Comparison of ENCODE assay signal across 23 cellular contexts in genomic region chr15:27509014-27509413, GRCh38.
"Had no signal": no experiment of that assay in that cellular context is flagged by ENCODE, and none has a peak within 500 bp of the region (broad histone marks: within the 10 kb centered on the region; RNA-seq: fewer than 3 reads in every experiment).

No MANE protein-coding gene starts in this region.

- DNase-seq: IMR-90, Kasumi-1, MM.1S, NCI-H1092 treated with DMSO at 0.1 percent for 48 hours, NCI-H1436, NCI-H187, NCI-H2029, NCI-H2081 treated with DMSO at 0.1 percent for 48 hours, NCI-H2171, NCI-H226, NCI-H446, NCI-H510A, NCI-H524 treated with DMSO at 0.1 percent for 48 hours, NCI-H69, NCI-H774, PC-3, SHP77, SK-N-SH, SW 1271, T-cell had no signal

- H3K9me3 ChIP-seq: SK-N-SH had no signal

- H3K4me1 Mint-ChIP-seq: T-cell had no signal

- H3K27ac ChIP-seq: KMS-11, RWPE1 had no signal

- H3K4me3 Mint-ChIP-seq: T-cell had no signal

- H3K36me3 Mint-ChIP-seq: T-cell had no signal

- H3K9ac ChIP-seq: KMS-11, SK-N-SH had no signal

- H3K4me2 ChIP-seq: KMS-11, SK-N-SH had no signal

- ATAC-seq: Panc1, PC-3, T-cell had no signal

- H3K27me3 Mint-ChIP-seq: T-cell had no signal

- H3K27ac Mint-ChIP-seq: T-cell had no signal
